ENCODE assay signal across 24 cellular contexts in genomic region chr20:49496526-49497216, GRCh38. TPM values are rescaled to one million over a fixed set of nuclear protein-coding genes. Genes with fewer than 3 reads are reported as not detected.
"Had no signal": no experiment of that assay in that cellular context is flagged by ENCODE, and none has a peak within 500 bp of the region (broad histone marks: within the 10 kb centered on the region; RNA-seq: fewer than 3 reads in every experiment).

No MANE protein-coding gene starts in this region.

- ATAC-seq: activated naive CD4-positive, alpha-beta T cell treated with anti-CD3 and anti-CD28 coated beads, Interleukin-2, amount 50 U/mL, for 72 hours; effector memory CD8-positive, alpha-beta T cell; gastroesophageal sphincter; left colon; sciatic nerve; upper lobe of right lung had no signal

- H3K27ac Mint-ChIP-seq: activated naive CD4-positive, alpha-beta T cell treated with anti-CD3 and anti-CD28 coated beads, Interleukin-2, amount 50 U/mL, for 72 hours; effector memory CD8-positive, alpha-beta T cell; memory B cell had no signal

- H3K4me1 ChIP-seq: adrenal gland, ascending aorta, esophagus muscularis mucosa, gastroesophageal sphincter, upper lobe of right lung had no signal

- H3K4me3 ChIP-seq: adrenal gland, ascending aorta, dorsolateral prefrontal cortex, esophagus muscularis mucosa, gastroesophageal sphincter, heart left ventricle, upper lobe of right lung had no signal

- H3K4me3 Mint-ChIP-seq: effector memory CD8-positive, alpha-beta T cell; memory B cell had no signal

- FAIRE-seq: keratinocyte had no signal

- H3K36me3 ChIP-seq: adrenal gland, ascending aorta, brain microvascular endothelial cell, esophagus muscularis mucosa, gastroesophageal sphincter, heart left ventricle, upper lobe of right lung had no signal

- H3K27me3 ChIP-seq: adrenal gland, ascending aorta, dorsolateral prefrontal cortex, esophagus muscularis mucosa, gastroesophageal sphincter had no signal

- H3K27ac ChIP-seq: adrenal gland, ascending aorta, brain microvascular endothelial cell, dorsolateral prefrontal cortex, esophagus muscularis mucosa, gastroesophageal sphincter, heart left ventricle, upper lobe of right lung had no signal

- H3K4me1 Mint-ChIP-seq: memory B cell had no signal

- DNase-seq: activated CD4-positive, alpha-beta T cell treated with anti-CD3 and anti-CD28 coated beads for 1 hour; activated gamma-delta T cell treated with Interleukin-2 at 50 U/mL for 16 hours; activated T-cell treated with anti-CD3 and anti-CD28 coated beads, Interleukin-2, amount 50 U/mL, for 1 hour; adrenal gland; brain microvascular endothelial cell; caudate nucleus; dorsolateral prefrontal cortex; effector memory CD8-positive, alpha-beta T cell; heart left ventricle; left colon; occipital lobe; posterior cingulate gyrus; stimulated activated CD4-positive, alpha-beta T cell treated with anti-CD3 and anti-CD28 coated beads, Interleukin-2, amount 100 ng/mL, for 48 hours; stimulated activated CD8-positive, alpha-beta memory T cell treated with anti-CD3 and anti-CD28 coated beads, Interleukin-4, amount 100 ng/mL, for 48 hours; stimulated activated naive CD4-positive, alpha-beta T cell; T-helper 1 cell; upper lobe of right lung had no signal

- H3K36me3 Mint-ChIP-seq: memory B cell had no signal

- H3K9me3 ChIP-seq: adrenal gland, ascending aorta, esophagus muscularis mucosa, gastroesophageal sphincter, heart left ventricle, upper lobe of right lung had no signal

RNA-seq across cellular contexts. Expression of gene KCNB1, which starts 14.2 kb away (rescaled TPM):
- total RNA-seq: activated naive CD4-positive, alpha-beta T cell treated with anti-CD3 and anti-CD28 coated beads, Interleukin-2, amount 50 U/mL, for 72 hours; ascending aorta had no signal
- polyA plus RNA-seq: keratinocyte had no signal
